ENCODE assay signal across 10 cellular contexts in the genomic region with DNA sequence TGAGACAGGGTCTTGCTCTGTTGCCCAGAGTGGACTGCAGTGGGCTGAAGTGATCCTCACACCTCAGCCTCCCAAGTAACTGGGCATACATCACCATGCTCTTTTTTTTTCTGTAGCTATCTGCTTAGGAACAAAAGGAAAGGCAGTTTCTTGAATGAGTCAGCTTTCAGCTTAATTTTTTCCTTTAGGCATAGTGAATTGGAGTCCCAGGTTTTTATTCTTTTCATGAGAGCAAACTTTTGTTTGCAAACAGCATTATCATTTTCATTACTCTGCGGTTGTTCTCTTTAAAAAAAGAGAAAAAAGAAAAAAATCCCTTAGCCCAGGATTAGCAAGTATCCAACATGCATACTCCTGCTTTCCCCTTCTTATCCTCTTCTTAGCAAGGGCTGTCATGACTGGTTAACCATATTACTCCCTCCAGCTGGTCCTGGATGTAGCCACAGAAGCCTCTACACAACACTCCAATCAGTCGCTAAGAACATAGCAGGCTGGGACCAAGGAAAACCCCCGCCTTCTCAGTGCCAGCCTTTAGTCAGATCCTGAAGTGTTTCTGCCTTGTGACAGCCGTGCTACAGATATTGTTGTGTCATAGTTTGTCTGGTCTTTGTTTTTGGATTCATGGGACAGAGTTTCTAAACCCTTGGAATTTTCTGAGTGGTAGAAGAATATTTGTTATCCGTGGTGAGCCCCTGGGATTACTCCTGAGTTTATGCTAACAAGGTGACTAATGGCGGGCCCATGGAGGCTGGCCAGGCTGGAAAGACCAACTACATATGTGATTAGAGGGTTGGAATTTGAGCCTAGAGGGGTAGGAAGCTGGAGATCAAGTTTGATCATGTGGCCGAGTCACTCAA. TPM values are rescaled to one million over a fixed set of nuclear protein-coding genes. Genes with fewer than 3 reads are reported as not detected.
DNase-seq lines count a peak whose midpoint lies in the region; ATAC-seq, FAIRE-seq and TF ChIP-seq lines count a peak whose summit lies in the region.
"Had no signal": no experiment of that assay in that cellular context is flagged by ENCODE, and none has a peak within 500 bp of the region (broad histone marks: within the 10 kb centered on the region; RNA-seq: fewer than 3 reads in every experiment).

No MANE protein-coding gene starts in this region.

- H3K9me3 ChIP-seq in K562 (replicated peaks; ENCODE audit: control insufficient read depth, insufficient read depth, low read depth, low read length) (no peaks in the 10 kb centered on the region), left lung (no peaks in the 10 kb centered on the region), tibial nerve (no peaks in the 10 kb centered on the region)

- CTCF ChIA-PET in K562 (lab: Yijun Ruan, JAX; ENCODE audit: low intra/inter-chr PET ratio) = no interaction called here

- no peak overlapping the region for H3K4me2 ChIP-seq in K562 (ENCODE audit: insufficient read depth, low read length)

- H3K27me3 ChIP-seq in K562 (ENCODE audit: control insufficient read depth in 2 of 2, insufficient read depth in 2 of 2, low read length in 2 of 2) (no peaks in the 10 kb centered on the region), left lung (no peaks in the 10 kb centered on the region), tibial nerve (no peaks in the 10 kb centered on the region)

- intact Hi-C loops in K562 (cut with micrococcal nuclease) (no loop called here), left lung (cut with DNase I) (no loop called here)

- H3K9ac ChIP-seq in K562 (ENCODE audit: insufficient read depth in 1 of 2, low read depth in 2 of 2, low read length in 2 of 2) = no peak overlapping the region

- H3K36me3 ChIP-seq in K562 (ENCODE audit: control insufficient read depth, insufficient read depth, low read length) (no peaks in the 10 kb centered on the region), left lung (no peaks in the 10 kb centered on the region), tibial nerve (peaks cover 0 to 5% (median 0%) of the 10 kb centered on the region in 3 donors)

- no peaks in the 10 kb centered on the region for H3K79me2 ChIP-seq in K562 (ENCODE audit: control insufficient read depth, insufficient read depth, low read length)

- TF ChIP-seq RAD21 in K562 (CRISPR knock-in tag; conservative IDR thresholded peaks at IDR 0.05 in 1 of 2, IDR thresholded peaks at IDR 0.05 in 1 of 2) = no peak

- no peaks in the 10 kb centered on the region for H4K20me1 ChIP-seq in K562 (replicated peaks; ENCODE audit: control insufficient read depth, insufficient read depth, low read length)

- 36% methylated on average over 7 of the region's 7 CpGs for WGBS in K562 (ENCODE audit: insufficient coverage, low coverage, missing lambda C conversion rate)
- WGBS in tibial nerve, 2 donors = 61% methylated on average over 7 of the region's 7 CpGs

- no peaks in the 10 kb centered on the region for H3K9me1 ChIP-seq in K562 (ENCODE audit: control insufficient read depth, insufficient read depth, low read length)

- no peak overlapping the region for H3K27ac ChIP-seq in K562 (ENCODE audit: extremely low read depth, low read depth, low read length)
- peak overlapping the region; percentile 3 to 20 for H3K27ac ChIP-seq in left lung
- peak overlapping the region in 3 of 4 donors; percentile 12 to 76 (median 67) for H3K27ac ChIP-seq in tibial nerve

- peak overlapping the region; percentile 45 for H2AFZ ChIP-seq in K562 (ENCODE audit: low read depth, low read length)

- no peak for TF ChIP-seq POLR2A in K562 (conservative IDR thresholded peaks at IDR 0.05)
- TF ChIP-seq POLR2A in tibial nerve (IDR thresholded peaks at IDR 0.05) = no peak

- no peak for FAIRE-seq in K562 (lab: Jason Lieb, UNC)

- BruUV-seq in K562 (replicated peaks; lab: Mats Ljungman, UMichigan) = no TSS peak

- peak; percentile 35 for ATAC-seq in K562
- peak; percentile 76 for ATAC-seq in left lung
- ATAC-seq in left lobe of liver = no peak

- TF ChIP-seq EP300 in K562 (IDR thresholded peaks at IDR 0.05; ENCODE audit: low read length) = no peak
- TF ChIP-seq EP300 in tibial nerve (IDR thresholded peaks at IDR 0.05) = peak in 1 of 2 donors; percentile 30

- DNase-seq in NCI-H2171 treated with DMSO at 0.1 percent for 48 hours (lab: John Stamatoyannopoulos, UW) = peak; percentile 10
- no peak for DNase-seq in NCI-H2171 (lab: John Stamatoyannopoulos, UW)
- DNase-seq in K562 (ENCODE audit: extremely low read depth in 1 of 4, low spot score in 3 of 4) = no peak
- DNase-seq in left lung = no peak
- DNase-seq in tibial nerve (ENCODE audit: low spot score in 2 of 2) = no peak
- DNase-seq in LoVo (ENCODE audit: low spot score) = no peak
- DNase-seq in stimulated activated CD4-positive, alpha-beta T cell treated with anti-CD3 and anti-CD28 coated beads, Interleukin-4, amount 100 ng/mL, for 4 hours = no peak
- no peak for DNase-seq in left lobe of liver (ENCODE audit: low spot score)
- DNase-seq: activated CD4-positive, alpha-beta T cell treated with anti-CD3 and anti-CD28 coated beads for 1 hour; NCI-H345 had no signal

- TF ChIP-seq CTCF in K562 (IDR thresholded peaks at IDR 0.05 in 2 of 3, conservative IDR thresholded peaks at IDR 0.05 in 1 of 3; ENCODE audit: insufficient read depth in 2 of 3, low read depth in 1 of 3, low read length in 3 of 3) = no peak
- TF ChIP-seq CTCF in left lung (IDR thresholded peaks at IDR 0.05) = no peak
- no peak for TF ChIP-seq CTCF in tibial nerve (IDR thresholded peaks at IDR 0.05)

- H3K4me3 ChIP-seq in K562 (no peak overlapping the region), left lung (no peak overlapping the region), tibial nerve (no peak overlapping the region)

- peaks cover 7 to 16% of the 10 kb centered on the region in 2 experiments; a peak in 3 of 5 replicates for H3K4me1 ChIP-seq in K562 (replicated peaks in 1 of 2; ENCODE audit: control insufficient read depth in 2 of 2, insufficient read depth in 2 of 2, low read length in 2 of 2)
- peaks cover 0 to 5% of the 10 kb centered on the region in 2 donors for H3K4me1 ChIP-seq in left lung
- peaks cover 0 to 44% (median 0%) of the 10 kb centered on the region in 4 donors for H3K4me1 ChIP-seq in tibial nerve

- in situ Hi-C loops in K562 (cut with MboI) = no loop called here

- POLR2A ChIA-PET in K562 (lab: Yijun Ruan, JAX) = interaction anchor here (0.7 to 1.1 kb wide), 3 partner anchors 16 to 85 kb away, joined by 3 read pairs; no protein-coding TSS in a partner anchor

TF ChIP-seq in K562, 482 proteins besides CTCF, POLR2A, EP300 and RAD21 (continues in another document):
- TF ChIP-seq EGR1 (conservative IDR thresholded peaks at IDR 0.05) = no peak
- TF ChIP-seq GTF2E2 (tag; IDR thresholded peaks at IDR 0.05) = no peak
- TF ChIP-seq, protein P1, sequence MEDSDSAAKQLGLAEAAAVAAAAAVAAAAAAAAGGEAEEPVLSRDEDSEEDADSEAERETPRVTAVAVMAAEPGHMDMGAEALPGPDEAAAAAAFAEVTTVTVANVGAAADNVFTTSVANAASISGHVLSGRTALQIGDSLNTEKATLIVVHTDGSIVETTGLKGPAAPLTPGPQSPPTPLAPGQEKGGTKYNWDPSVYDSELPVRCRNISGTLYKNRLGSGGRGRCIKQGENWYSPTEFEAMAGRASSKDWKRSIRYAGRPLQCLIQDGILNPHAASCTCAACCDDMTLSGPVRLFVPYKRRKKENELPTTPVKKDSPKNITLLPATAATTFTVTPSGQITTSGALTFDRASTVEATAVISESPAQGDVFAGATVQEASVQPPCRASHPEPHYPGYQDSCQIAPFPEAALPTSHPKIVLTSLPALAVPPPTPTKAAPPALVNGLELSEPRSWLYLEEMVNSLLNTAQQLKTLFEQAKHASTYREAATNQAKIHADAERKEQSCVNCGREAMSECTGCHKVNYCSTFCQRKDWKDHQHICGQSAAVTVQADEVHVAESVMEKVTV (CRISPR knock-in tag; IDR thresholded peaks at IDR 0.05) = no peak

RNA-seq across cellular contexts. Expression of a gene that starts 23.3 kb away (rescaled TPM):
- total RNA-seq in K562 (2011; cell fraction: chromatin; rRNA removed; ENCODE audit: low replicate concordance) = 39.5 and 67.1 TPM in 2 replicates
- total RNA-seq in K562 (2011; cell fraction: nucleolus; rRNA removed) = 22.7 and 28.6 TPM in 2 replicates
- total RNA-seq in K562 (2011; cell fraction: nucleoplasm; rRNA removed) = 36.4 and 54.3 TPM in 2 replicates
- total RNA-seq in K562 (2014; rRNA removed) (4.1 and 6.3 TPM in 2 replicates), K562 (2014; rRNA removed; fragmentation: Illumina TruSeq; extraction: Trizol) (4.4 and 4.9 TPM in 2 replicates), K562 (2015; rRNA removed; fragmentation: Illumina TruSeq; extraction: Trizol) (2.9 and 3.6 TPM in 2 replicates), K562 (2021) (4.0 and 4.2 TPM in 2 replicates), left lung (100 to 1,000 TPM in 1 of 2 donors, 10 to 100 TPM in 1; 58.4 to 102 TPM), tibial nerve (10 to 100 TPM; 30.9 to 37.4 (median 32.9) TPM), left lobe of liver (12.8 TPM)
- polyA plus RNA-seq in K562 (2011; rRNA removed) (7.9 and 10.0 TPM in 2 replicates), K562 (2014; fragmentation: Illumina TruSeq; extraction: Trizol) (3.5 and 4.1 TPM in 2 replicates), K562 (2014; fragmentation: Nextera tagmentation; extraction: Ambion mirVana) (1 to 10 TPM; 1.6 to 1.8 TPM), K562 (2014; rRNA removed) (3.1 and 4.4 TPM in 2 replicates)
- polyA plus RNA-seq in K562 (2011; cell fraction: cytosol; rRNA removed) = 2.8 and 4.2 TPM in 2 replicates
- polyA plus RNA-seq in K562 (2011; cell fraction: nucleus; rRNA removed) = 7.7 and 8.6 TPM in 2 replicates
- polyA plus RNA-seq in K562 (2012) = 2.7 and 8.7 TPM in 2 replicates
- 11.3 and 14.3 TPM in 2 replicates for polyA minus RNA-seq in K562 (2011; rRNA and poly(A)+ RNA removed)
- polyA minus RNA-seq in K562 (2011; cell fraction: cytosol; rRNA and poly(A)+ RNA removed) = 2.3 and 3.1 TPM in 2 replicates
- polyA minus RNA-seq in K562 (2011; cell fraction: nucleus; rRNA and poly(A)+ RNA removed) = 6.5 and 12.1 TPM in 2 replicates
